ENCODE assay signal across 1 cellular context in the genomic region with DNA sequence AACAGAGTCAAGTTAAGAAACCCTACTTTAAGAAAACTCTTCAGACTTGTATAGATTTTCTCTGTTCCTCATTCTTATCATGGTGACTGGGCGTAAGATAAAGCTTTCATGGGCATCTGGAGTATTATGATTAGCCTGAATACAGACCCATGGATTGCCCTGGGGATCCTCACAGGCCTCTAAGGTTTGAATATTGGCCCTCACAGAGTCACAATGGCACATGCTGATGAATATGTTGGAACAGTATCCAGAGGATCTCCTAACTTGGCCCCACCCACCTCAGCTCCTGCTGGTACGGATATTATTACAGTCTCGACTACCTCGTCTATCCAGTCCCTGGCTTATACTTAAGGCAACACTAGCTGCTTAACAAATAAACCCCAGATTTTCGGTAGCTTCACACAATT.
TF ChIP-seq lines count a peak whose summit lies in the region.

No MANE protein-coding gene starts in this region.

TF ChIP-seq in K562, 482 proteins besides CTCF, POLR2A, EP300 and RAD21 (continued from another document):
- no peak for TF ChIP-seq BCLAF1 (IDR thresholded peaks at IDR 0.05; ENCODE audit: borderline replicate concordance in 1 of 2, control insufficient read depth in 1 of 2, low read depth in 2 of 2, low read length in 1 of 2)
- no peak for TF ChIP-seq ZBTB40 (IDR thresholded peaks at IDR 0.05)
- TF ChIP-seq ZBTB40 (CRISPR knock-in tag; IDR thresholded peaks at IDR 0.05) = no peak
- no peak for TF ChIP-seq FUS (optimal IDR thresholded peaks at IDR 0.05; ENCODE audit: low read depth, low read length)
- TF ChIP-seq NCOA1 (IDR thresholded peaks at IDR 0.05; ENCODE audit: low read depth) = no peak
- TF ChIP-seq RFX5 (IDR thresholded peaks at IDR 0.05; ENCODE audit: low read depth, low read length) = no peak
- peak; percentile 37; the same call in 1 of the 2 replicates for TF ChIP-seq MAFG (tag; conservative IDR thresholded peaks at IDR 0.05)
- TF ChIP-seq ZNF239 (CRISPR knock-in tag; IDR thresholded peaks at IDR 0.05) = no peak
- no peak for TF ChIP-seq ZSCAN29 (IDR thresholded peaks at IDR 0.05)
- no peak for TF ChIP-seq SETDB1 (IDR thresholded peaks at IDR 0.05; ENCODE audit: low read length)
- TF ChIP-seq BMI1 (IDR thresholded peaks at IDR 0.05; ENCODE audit: low read length) = no peak
- no peak for TF ChIP-seq TSC22D4 (tag; IDR thresholded peaks at IDR 0.05)
